Comparison of ENCODE assay signal across 35 cellular contexts in genomic region chr5:26519245-26519644, GRCh38.
"Had no signal": no experiment of that assay in that cellular context is flagged by ENCODE, and none has a peak within 500 bp of the region (broad histone marks: within the 10 kb centered on the region; RNA-seq: fewer than 3 reads in every experiment).

No MANE protein-coding gene starts in this region.

- H3K9me3 Mint-ChIP-seq: activated naive CD4-positive, alpha-beta T cell treated with anti-CD3 and anti-CD28 coated beads, Interleukin-2, amount 50 U/mL, for 24 hours had no signal

- ATAC-seq: activated CD8-positive, alpha-beta memory T cell treated with anti-CD3 and anti-CD28 coated beads, Interleukin-2, amount 10 ng/mL, durations not matched to agents 7 days and 5 days; activated CD8-positive, alpha-beta T cell treated with anti-CD3 and anti-CD28 coated beads for 36 hours had no signal

- H3K4me3 ChIP-seq: ascending aorta, cardiac muscle cell had no signal

- H3K27ac ChIP-seq: ascending aorta, cardiac muscle cell, VCaP had no signal

- H3K36me3 ChIP-seq: ascending aorta, cardiac muscle cell had no signal

- H3K4me3 Mint-ChIP-seq: activated CD4-positive, alpha-beta memory T cell treated with anti-CD3 and anti-CD28 coated beads for 36 hours; activated CD4-positive, alpha-beta T cell treated with anti-CD3 and anti-CD28 coated beads, Interleukin-2, amount 10 ng/mL, durations not matched to agents 24 days and 14 days; activated CD8-positive, alpha-beta memory T cell treated with anti-CD3 and anti-CD28 coated beads, Interleukin-2, amount 10 ng/mL, durations not matched to agents 7 days and 5 days; activated CD8-positive, alpha-beta T cell treated with anti-CD3 and anti-CD28 coated beads for 36 hours; activated naive CD4-positive, alpha-beta T cell treated with anti-CD3 and anti-CD28 coated beads, Interleukin-2, amount 10 ng/mL, durations not matched to agents 7 days and 5 days; activated naive CD4-positive, alpha-beta T cell treated with anti-CD3 and anti-CD28 coated beads, Interleukin-2, amount 50 U/mL, for 24 hours; activated naive CD8-positive, alpha-beta T cell; activated T-cell treated with anti-CD3 and anti-CD28 coated beads, Interleukin-2, amount 50 U/mL, for 24 hours; brain; central memory CD8-positive, alpha-beta T cell; T-helper 1 cell treated with Interleukin-12 subunit alpha and Interleukin-12 subunit beta and Interleukin-4 antibody, amounts not matched to agents 30 μg/mL and 1 μg/mL, for 36 hours; T-helper 2 cell treated with Interferon-gamma antibody and Interleukin-4, amounts not matched to agents 5 μg/mL and 100 μg/mL, for 36 hours had no signal

- H3K27ac Mint-ChIP-seq: activated CD4-positive, alpha-beta memory T cell treated with anti-CD3 and anti-CD28 coated beads for 36 hours; activated CD4-positive, alpha-beta T cell treated with anti-CD3 and anti-CD28 coated beads, Interleukin-2, amount 10 ng/mL, durations not matched to agents 24 days and 14 days; activated CD8-positive, alpha-beta memory T cell treated with anti-CD3 and anti-CD28 coated beads, Interleukin-2, amount 10 ng/mL, durations not matched to agents 7 days and 5 days; activated CD8-positive, alpha-beta T cell treated with anti-CD3 and anti-CD28 coated beads for 36 hours; activated naive CD4-positive, alpha-beta T cell treated with anti-CD3 and anti-CD28 coated beads, Interleukin-2, amount 10 ng/mL, durations not matched to agents 7 days and 5 days; activated naive CD4-positive, alpha-beta T cell treated with anti-CD3 and anti-CD28 coated beads, Interleukin-2, amount 50 U/mL, for 24 hours; activated naive CD8-positive, alpha-beta T cell; activated T-cell treated with anti-CD3 and anti-CD28 coated beads, Interleukin-2, amount 50 U/mL, for 24 hours; activated T-helper 2 cell treated with anti-CD3 and anti-CD28 coated beads, Interferon-gamma antibody, Interleukin-2, Interleukin-4, amounts not matched to agents 10 μg/mL and 5 μg/mL and 100 μg/mL, durations not matched to agents 14 hours and 24 hours and 36 hours; brain; T-helper 1 cell treated with Interleukin-12 subunit alpha and Interleukin-12 subunit beta and Interleukin-4 antibody, amounts not matched to agents 30 μg/mL and 1 μg/mL, for 36 hours; T-helper 2 cell treated with Interferon-gamma antibody and Interleukin-4, amounts not matched to agents 5 μg/mL and 100 μg/mL, for 36 hours had no signal

- H3K4me1 Mint-ChIP-seq: activated CD4-positive, alpha-beta T cell treated with anti-CD3 and anti-CD28 coated beads, Interleukin-2, amount 10 ng/mL, durations not matched to agents 24 days and 14 days; activated CD8-positive, alpha-beta memory T cell treated with anti-CD3 and anti-CD28 coated beads, Interleukin-2, amount 10 ng/mL, durations not matched to agents 7 days and 5 days; activated naive CD4-positive, alpha-beta T cell treated with anti-CD3 and anti-CD28 coated beads, Interleukin-2, amount 10 ng/mL, durations not matched to agents 7 days and 5 days; activated naive CD4-positive, alpha-beta T cell treated with anti-CD3 and anti-CD28 coated beads, Interleukin-2, amount 50 U/mL, for 24 hours; brain; central memory CD8-positive, alpha-beta T cell had no signal

- H3K27me3 Mint-ChIP-seq: activated CD4-positive, alpha-beta memory T cell treated with anti-CD3 and anti-CD28 coated beads for 36 hours; activated CD4-positive, alpha-beta T cell treated with anti-CD3 and anti-CD28 coated beads, Interleukin-2, amount 10 ng/mL, durations not matched to agents 24 days and 14 days; activated CD8-positive, alpha-beta memory T cell treated with anti-CD3 and anti-CD28 coated beads, Interleukin-2, amount 10 ng/mL, durations not matched to agents 7 days and 5 days; activated CD8-positive, alpha-beta T cell treated with anti-CD3 and anti-CD28 coated beads for 36 hours; activated naive CD4-positive, alpha-beta T cell treated with anti-CD3 and anti-CD28 coated beads, Interleukin-2, amount 10 ng/mL, durations not matched to agents 7 days and 5 days; activated naive CD4-positive, alpha-beta T cell treated with anti-CD3 and anti-CD28 coated beads, Interleukin-2, amount 50 U/mL, for 24 hours; activated naive CD8-positive, alpha-beta T cell; activated T-cell treated with anti-CD3 and anti-CD28 coated beads, Interleukin-2, amount 50 U/mL, for 24 hours; brain; central memory CD8-positive, alpha-beta T cell had no signal

- FAIRE-seq: bronchial epithelial cell, TTC549 had no signal

- H3K9me3 ChIP-seq: ascending aorta had no signal

- H3K4me1 ChIP-seq: ascending aorta had no signal

- H3K36me3 Mint-ChIP-seq: activated CD4-positive, alpha-beta memory T cell treated with anti-CD3 and anti-CD28 coated beads for 36 hours; activated CD8-positive, alpha-beta memory T cell treated with anti-CD3 and anti-CD28 coated beads, Interleukin-2, amount 10 ng/mL, durations not matched to agents 7 days and 5 days; activated naive CD4-positive, alpha-beta T cell treated with anti-CD3 and anti-CD28 coated beads, Interleukin-2, amount 10 ng/mL, durations not matched to agents 7 days and 5 days; activated naive CD4-positive, alpha-beta T cell treated with anti-CD3 and anti-CD28 coated beads, Interleukin-2, amount 50 U/mL, for 24 hours; activated naive CD8-positive, alpha-beta T cell; brain had no signal

- DNase-seq: activated CD4-positive, alpha-beta memory T cell treated with anti-CD3 and anti-CD28 coated beads for 36 hours; activated CD4-positive, alpha-beta T cell treated with anti-CD3 and anti-CD28 coated beads for 4 hours; activated CD4-positive, alpha-beta T cell treated with anti-CD3 and anti-CD28 coated beads, Interleukin-2, amount 10 ng/mL, durations not matched to agents 24 days and 14 days; activated CD4-positive, alpha-beta T cell treated with anti-CD3 and anti-CD28 coated beads, Interleukin-2, amount 50 U/mL, for 1 hour; activated CD4-positive, alpha-beta T cell treated with anti-CD3 and anti-CD28 coated beads, Interleukin-2, amount 50 U/mL, for 4 hours; activated CD4-positive, CD25-positive, alpha-beta regulatory T cell treated with anti-CD3 and anti-CD28 coated beads, Interleukin-2, amount 50 U/mL, for 72 hours; activated CD8-positive, alpha-beta memory T cell treated with anti-CD3 and anti-CD28 coated beads for 24 hours; activated CD8-positive, alpha-beta memory T cell treated with anti-CD3 and anti-CD28 coated beads, Interleukin-2, amount 10 ng/mL, durations not matched to agents 7 days and 5 days; activated CD8-positive, alpha-beta memory T cell treated with anti-CD3 and anti-CD28 coated beads, Interleukin-2, amount 50 U/mL, for 48 hours; activated CD8-positive, alpha-beta T cell treated with anti-CD3 and anti-CD28 coated beads for 36 hours; activated effector memory CD4-positive, alpha-beta T cell treated with Interleukin-2 at 50 U/mL for 16 hours; activated gamma-delta T cell; activated naive CD4-positive, alpha-beta T cell treated with anti-CD3 and anti-CD28 coated beads, Interleukin-2, amount 10 ng/mL, durations not matched to agents 7 days and 5 days; activated naive CD4-positive, alpha-beta T cell treated with Interleukin-2 at 50 U/mL for 16 hours; activated T-cell treated with anti-CD3 and anti-CD28 coated beads, Interleukin-2, amount 50 U/mL, for 24 hours; activated T-cell treated with anti-CD3 and anti-CD28 coated beads, Interleukin-2, amount 50 U/mL, for 48 hours; amygdala; anterior cingulate cortex; caudate nucleus; cerebellar nuclear complex; T-helper 1 cell; T-helper 2 cell; T-helper 9 cell had no signal

- H3K27me3 ChIP-seq: ascending aorta, cardiac muscle cell had no signal
